In genomic region chr10:92567952-92568600, GRCh38 we compare ENCODE assay signal across 8 cellular contexts. TPM values are rescaled to one million over a fixed set of nuclear protein-coding genes. Genes with fewer than 3 reads are reported as not detected.
A peak's percentile ranks its signal among the peaks of the same experiment; 100 is the strongest.
DNase-seq lines count a peak whose midpoint lies in the region; ATAC-seq and TF ChIP-seq lines count a peak whose summit lies in the region.

No MANE protein-coding gene starts in this region.

- in situ Hi-C loops in astrocyte of the spinal cord (cut with HindIII; ENCODE audit: low sequenced_read_pairs): no loop called here

- TF ChIP-seq CTCF in astrocyte of the spinal cord (IDR thresholded peaks at IDR 0.05; ENCODE audit: low read depth, low read length): no peak

- no peaks in the 10 kb centered on the region for H3K9me3 Mint-ChIP-seq in activated CD4-positive, alpha-beta T cell treated with anti-CD3 and anti-CD28 coated beads for 36 hours (ENCODE audit: low read depth)
- H3K9me3 Mint-ChIP-seq in activated CD4-positive, alpha-beta T cell treated with anti-CD3 and anti-CD28 coated beads, Interleukin-2, amount 10 ng/mL, durations not matched to agents 7 days and 5 days: no peaks in the 10 kb centered on the region
- no peaks in the 10 kb centered on the region for H3K9me3 Mint-ChIP-seq in stimulated activated effector memory CD8-positive, alpha-beta T cell treated with anti-CD3 and anti-CD28 coated beads, Interleukin-12 subunit alpha, Interleukin-12 subunit beta, amount 100 ng/mL, for 72 hours

- H3K4me1 Mint-ChIP-seq in activated CD4-positive, alpha-beta T cell treated with anti-CD3 and anti-CD28 coated beads for 36 hours: peaks cover 48% of the 10 kb centered on the region
- peaks cover 25% of the 10 kb centered on the region for H3K4me1 Mint-ChIP-seq in activated CD4-positive, alpha-beta T cell treated with anti-CD3 and anti-CD28 coated beads, Interleukin-2, amount 10 ng/mL, durations not matched to agents 7 days and 5 days
- peaks cover 36% of the 10 kb centered on the region for H3K4me1 Mint-ChIP-seq in stimulated activated effector memory CD8-positive, alpha-beta T cell treated with anti-CD3 and anti-CD28 coated beads, Interleukin-12 subunit alpha, Interleukin-12 subunit beta, amount 100 ng/mL, for 72 hours

- no peak for DNase-seq in activated CD4-positive, alpha-beta T cell treated with anti-CD3 and anti-CD28 coated beads for 36 hours
- no peak for DNase-seq in activated CD4-positive, alpha-beta T cell treated with anti-CD3 and anti-CD28 coated beads, Interleukin-2, amount 10 ng/mL, durations not matched to agents 7 days and 5 days
- DNase-seq in astrocyte of the spinal cord (ENCODE audit: low read depth, low spot score): peak; percentile 68
- DNase-seq in stimulated activated effector memory CD8-positive, alpha-beta T cell treated with anti-CD3 and anti-CD28 coated beads, Interleukin-12 subunit alpha, Interleukin-12 subunit beta, amount 100 ng/mL, for 72 hours (ENCODE audit: low spot score in 2 of 2): no peak
- DNase-seq in NOMO-1 treated with dmso at 0.1 percent for 144 hours (lab: John Stamatoyannopoulos, UW; ENCODE audit: unreplicated experiment): no peak
- no peak for DNase-seq in activated effector memory CD4-positive, alpha-beta T cell treated with anti-CD3 and anti-CD28 coated beads, Interleukin-2, amount 50 U/mL, for 16 hours
- no peak for DNase-seq in DMS153 (lab: John Stamatoyannopoulos, UW)

- no peaks in the 10 kb centered on the region for H3K27me3 Mint-ChIP-seq in activated CD4-positive, alpha-beta T cell treated with anti-CD3 and anti-CD28 coated beads for 36 hours
- H3K27me3 Mint-ChIP-seq in activated CD4-positive, alpha-beta T cell treated with anti-CD3 and anti-CD28 coated beads, Interleukin-2, amount 10 ng/mL, durations not matched to agents 7 days and 5 days: peaks cover 2% of the 10 kb centered on the region

- H3K27ac Mint-ChIP-seq in activated CD4-positive, alpha-beta T cell treated with anti-CD3 and anti-CD28 coated beads for 36 hours: no peak overlapping the region
- no peak overlapping the region for H3K27ac Mint-ChIP-seq in activated CD4-positive, alpha-beta T cell treated with anti-CD3 and anti-CD28 coated beads, Interleukin-2, amount 10 ng/mL, durations not matched to agents 7 days and 5 days
- no peak overlapping the region for H3K27ac Mint-ChIP-seq in stimulated activated effector memory CD8-positive, alpha-beta T cell treated with anti-CD3 and anti-CD28 coated beads, Interleukin-12 subunit alpha, Interleukin-12 subunit beta, amount 100 ng/mL, for 72 hours

- no peak overlapping the region for H3K4me3 ChIP-seq in astrocyte of the spinal cord (ENCODE audit: low read depth, low read length)

- POLR2A ChIA-PET in activated CD4-positive, alpha-beta T cell treated with anti-CD3 and anti-CD28 coated beads for 36 hours (lab: Charles Lee): no interaction called here
- POLR2A ChIA-PET in activated CD4-positive, alpha-beta T cell treated with anti-CD3 and anti-CD28 coated beads, Interleukin-2, amount 10 ng/mL, durations not matched to agents 7 days and 5 days (lab: Charles Lee): no interaction called here

- no peak overlapping the region for H3K4me3 Mint-ChIP-seq in activated CD4-positive, alpha-beta T cell treated with anti-CD3 and anti-CD28 coated beads for 36 hours
- no peak overlapping the region for H3K4me3 Mint-ChIP-seq in activated CD4-positive, alpha-beta T cell treated with anti-CD3 and anti-CD28 coated beads, Interleukin-2, amount 10 ng/mL, durations not matched to agents 7 days and 5 days
- H3K4me3 Mint-ChIP-seq in stimulated activated effector memory CD8-positive, alpha-beta T cell treated with anti-CD3 and anti-CD28 coated beads, Interleukin-12 subunit alpha, Interleukin-12 subunit beta, amount 100 ng/mL, for 72 hours: no peak overlapping the region

- H3K36me3 Mint-ChIP-seq in activated CD4-positive, alpha-beta T cell treated with anti-CD3 and anti-CD28 coated beads for 36 hours (ENCODE audit: low read depth): peaks cover 25% of the 10 kb centered on the region
- H3K36me3 Mint-ChIP-seq in activated CD4-positive, alpha-beta T cell treated with anti-CD3 and anti-CD28 coated beads, Interleukin-2, amount 10 ng/mL, durations not matched to agents 7 days and 5 days (ENCODE audit: low read depth): peaks cover 19% of the 10 kb centered on the region
- peaks cover 27% of the 10 kb centered on the region for H3K36me3 Mint-ChIP-seq in stimulated activated effector memory CD8-positive, alpha-beta T cell treated with anti-CD3 and anti-CD28 coated beads, Interleukin-12 subunit alpha, Interleukin-12 subunit beta, amount 100 ng/mL, for 72 hours

- intact Hi-C loops in activated CD4-positive, alpha-beta T cell treated with anti-CD3 and anti-CD28 coated beads for 36 hours (cut with DNase I, micrococcal nuclease): no loop called here

- ATAC-seq in activated CD4-positive, alpha-beta T cell treated with anti-CD3 and anti-CD28 coated beads for 36 hours: peak; percentile 91
- peak; percentile 54 for ATAC-seq in HG03039 (IDR thresholded peaks at IDR 0.05; ENCODE audit: unreplicated experiment)
- ATAC-seq in stimulated activated effector memory CD8-positive, alpha-beta T cell treated with anti-CD3 and anti-CD28 coated beads, Interleukin-12 subunit alpha, Interleukin-12 subunit beta, amount 100 ng/mL, for 72 hours: peak; percentile 91

- CTCF ChIA-PET in activated CD4-positive, alpha-beta T cell treated with anti-CD3 and anti-CD28 coated beads for 36 hours (lab: Charles Lee): interaction anchor here (0.7 to 2.3 kb wide), 2 partner anchors 38 to 51 kb away, joined by 3 to 8 read pairs; no protein-coding TSS in a partner anchor
- CTCF ChIA-PET in activated CD4-positive, alpha-beta T cell treated with anti-CD3 and anti-CD28 coated beads, Interleukin-2, amount 10 ng/mL, durations not matched to agents 7 days and 5 days (lab: Charles Lee): interaction anchor here (0.9 to 1.6 kb wide), 2 partner anchors 19 to 51 kb away, joined by 3 to 4 read pairs; no protein-coding TSS in a partner anchor

RNA-seq across cellular contexts. Expression of gene IDE, which starts 5.8 kb away (rescaled TPM):
- total RNA-seq in activated CD4-positive, alpha-beta T cell treated with anti-CD3 and anti-CD28 coated beads for 36 hours: 10 to 100 TPM; 30.8 to 35.5 TPM
- total RNA-seq in activated CD4-positive, alpha-beta T cell treated with anti-CD3 and anti-CD28 coated beads, Interleukin-2, amount 10 ng/mL, durations not matched to agents 7 days and 5 days: 10 to 100 TPM; 21.7 to 29.0 TPM

RNA-seq across cellular contexts. Expression of gene KIF11, which starts 24.9 kb away (rescaled TPM):
- 10 to 100 TPM; 59.1 to 59.3 TPM for total RNA-seq in activated CD4-positive, alpha-beta T cell treated with anti-CD3 and anti-CD28 coated beads for 36 hours
- 100 to 1,000 TPM in 1 of 2 experiments, 10 to 100 TPM in 1; 89.8 to 105 TPM for total RNA-seq in activated CD4-positive, alpha-beta T cell treated with anti-CD3 and anti-CD28 coated beads, Interleukin-2, amount 10 ng/mL, durations not matched to agents 7 days and 5 days
